ENCODE assay signal across 33 cellular contexts in the genomic region with DNA sequence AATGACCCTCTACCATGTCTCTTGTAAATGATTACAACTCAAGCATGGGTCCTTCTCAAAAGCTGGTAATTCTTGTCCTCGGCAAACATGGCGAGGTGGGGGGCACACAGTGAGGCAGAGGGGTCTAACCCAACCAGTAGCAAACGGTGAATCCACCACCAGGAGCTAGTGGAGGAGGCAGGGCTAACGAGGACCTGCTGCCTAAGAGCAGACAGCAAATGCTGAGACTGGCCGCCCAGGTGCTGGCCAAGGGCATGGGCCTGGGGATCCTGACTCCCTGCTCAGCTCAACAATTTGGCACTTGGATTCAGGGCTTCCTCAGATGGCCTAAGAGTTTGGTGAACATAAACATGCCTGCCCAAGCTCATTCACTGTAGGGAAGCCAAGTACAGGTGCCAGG. TPM values are rescaled to one million over a fixed set of nuclear protein-coding genes. Genes with fewer than 3 reads are reported as not detected.
"Had no signal": no experiment of that assay in that cellular context is flagged by ENCODE, and none has a peak within 500 bp of the region (broad histone marks: within the 10 kb centered on the region; RNA-seq: fewer than 3 reads in every experiment).

No MANE protein-coding gene starts in this region.

- H3K79me2 ChIP-seq: parathyroid adenoma had no signal

- H3K9me3 Mint-ChIP-seq: dendritic cell treated with granulocyte-macrophage colony-stimulating factor and Interleukin-4, amounts not matched to agents 40 ng/mL and 50 ng/mL, for 4 days; endodermal cell; naive thymus-derived CD8-positive, alpha-beta T cell; nephron progenitor cell; stimulated activated effector memory CD8-positive, alpha-beta T cell treated with anti-CD3 and anti-CD28 coated beads, Interleukin-12 subunit alpha, Interleukin-12 subunit beta, amount 100 ng/mL, for 72 hours had no signal

- H3K4me1 Mint-ChIP-seq: endodermal cell, nephron progenitor cell had no signal

- H3K4me1 ChIP-seq: colonic mucosa, esophagus muscularis mucosa, foreskin keratinocyte, gastroesophageal sphincter, heart left ventricle, lower lobe of right lung, parathyroid adenoma, prostate gland, right atrium auricular region, stomach had no signal

- H3K27me3 Mint-ChIP-seq: dendritic cell treated with granulocyte-macrophage colony-stimulating factor and Interleukin-4, amounts not matched to agents 40 ng/mL and 50 ng/mL, for 4 days; naive thymus-derived CD8-positive, alpha-beta T cell had no signal

- H3K4me3 ChIP-seq: colonic mucosa, esophagus muscularis mucosa, gastroesophageal sphincter, heart left ventricle, lower lobe of right lung, prostate gland, right atrium auricular region, smooth muscle cell, stomach, thyroid gland, vagina had no signal

- H3K9me3 ChIP-seq: colonic mucosa, esophagus muscularis mucosa, gastroesophageal sphincter, heart left ventricle, lower lobe of right lung, prostate gland, right atrium auricular region, stomach, thyroid gland, vagina had no signal

- H3K27me3 ChIP-seq: colonic mucosa, esophagus muscularis mucosa, foreskin keratinocyte, gastroesophageal sphincter, heart left ventricle, right atrium auricular region, stomach, thyroid gland, vagina had no signal

- FAIRE-seq: islet of Langerhans had no signal

- H2AFZ ChIP-seq: parathyroid adenoma had no signal

- ATAC-seq: foreskin keratinocyte; gastroesophageal sphincter; heart left ventricle; left colon; left ventricle myocardium superior; lower lobe of right lung; naive thymus-derived CD8-positive, alpha-beta T cell; sciatic nerve; stimulated activated effector memory CD8-positive, alpha-beta T cell treated with anti-CD3 and anti-CD28 coated beads, Interleukin-12 subunit alpha, Interleukin-12 subunit beta, amount 100 ng/mL, for 72 hours had no signal

- H3K27ac ChIP-seq: colonic mucosa, epithelial cell of prostate, esophagus muscularis mucosa, foreskin keratinocyte, heart left ventricle, lower lobe of right lung, parathyroid adenoma, prostate gland, right atrium auricular region, stomach, thyroid gland, vagina had no signal

- H3K4me2 ChIP-seq: smooth muscle cell had no signal

- H3K27ac Mint-ChIP-seq: dendritic cell treated with granulocyte-macrophage colony-stimulating factor and Interleukin-4, amounts not matched to agents 40 ng/mL and 50 ng/mL, for 4 days; endodermal cell; nephron progenitor cell had no signal

- H3K4me3 Mint-ChIP-seq: dendritic cell treated with granulocyte-macrophage colony-stimulating factor and Interleukin-4, amounts not matched to agents 40 ng/mL and 50 ng/mL, for 4 days; endodermal cell; naive thymus-derived CD8-positive, alpha-beta T cell; nephron progenitor cell; stimulated activated effector memory CD8-positive, alpha-beta T cell treated with anti-CD3 and anti-CD28 coated beads, Interleukin-12 subunit alpha, Interleukin-12 subunit beta, amount 100 ng/mL, for 72 hours had no signal

- H3K9ac ChIP-seq: parathyroid adenoma had no signal

- DNase-seq: colonic mucosa; effector CD8-positive, alpha-beta T cell; endodermal cell; foreskin keratinocyte; hippocampal formation; kidney glomerular epithelial cell; left colon; lower lobe of right lung; nephron progenitor cell; occipital lobe; stimulated activated CD4-positive, alpha-beta T cell treated with anti-CD3 and anti-CD28 coated beads, Interleukin-2, amount 100 ng/mL, for 24 hours; stimulated activated CD4-positive, alpha-beta T cell treated with anti-CD3 and anti-CD28 coated beads, Interleukin-4, amount 100 ng/mL, for 24 hours; stimulated activated naive CD4-positive, alpha-beta T cell treated with Interleukin-2 at 50 U/mL for 16 hours; stomach; thyroid gland; trophoblast cell had no signal

RNA-seq across cellular contexts. Expression of a gene that starts 55.8 kb away (rescaled TPM):
- total RNA-seq: fibroblast of lung, myocyte, occipital lobe had no signal
- polyA plus RNA-seq: fibroblast of lung; naive thymus-derived CD8-positive, alpha-beta T cell had no signal
